In genomic region chr5:180803181-180804128, GRCh38 we compare ENCODE assay signal across 8 cellular contexts. TPM values are rescaled to one million over a fixed set of nuclear protein-coding genes. Genes with fewer than 3 reads are reported as not detected.
DNase-seq lines count a peak whose midpoint lies in the region; ATAC-seq lines count a peak whose summit lies in the region.

No MANE protein-coding gene starts in this region.

- peaks cover 79 to 84% (median 81%) of the 10 kb centered on the region in 3 donors for H3K4me1 Mint-ChIP-seq in CD8-positive, alpha-beta memory T cell

- H3K36me3 ChIP-seq in CD8-positive, alpha-beta memory T cell (ENCODE audit: insufficient read depth, low read length): peaks cover 16% of the 10 kb centered on the region
- H3K36me3 ChIP-seq in ectodermal cell (ENCODE audit: control insufficient read depth, insufficient read depth, low read length): no peaks in the 10 kb centered on the region

- POLR2A ChIA-PET in CD8-positive, alpha-beta memory T cell (lab: Charles Lee): interaction anchor here (1.1 to 6.0 kb wide), 5 partner anchors 9 to 458 kb away, joined by 3 to 62 read pairs (median 33); partner anchors contain the start of gene ZFP62

- H3K9me3 Mint-ChIP-seq in CD8-positive, alpha-beta memory T cell: no peaks in the 10 kb centered on the region

- H3K27ac ChIP-seq in CD8-positive, alpha-beta memory T cell (ENCODE audit: low read depth, low read length): peak overlapping the region; percentile 86
- peak overlapping the region; percentile 67 for H3K27ac ChIP-seq in ectodermal cell (ENCODE audit: insufficient read depth, low read depth, low read length, poor library complexity, severe bottlenecking)

- 56 to 57% methylated on average over 41 of the region's 41 CpGs for WGBS in ectodermal cell, 2 experiments

- ATAC-seq in GM21423 (IDR thresholded peaks at IDR 0.05; ENCODE audit: unreplicated experiment): peak; percentile 63

- H3K36me3 Mint-ChIP-seq in CD8-positive, alpha-beta memory T cell: peaks cover 0 to 64% (median 10%) of the 10 kb centered on the region in 3 donors

- H3K27ac Mint-ChIP-seq in CD8-positive, alpha-beta memory T cell: peak overlapping the region; percentile 84 to 97 (median 95)

- H3K4me3 ChIP-seq in CD8-positive, alpha-beta memory T cell (ENCODE audit: low read length): peak overlapping the region; percentile 88
- H3K4me3 ChIP-seq in ectodermal cell (ENCODE audit: insufficient read depth, low read depth, low read length) (peak overlapping the region; percentile 84), mononuclear cell (ENCODE audit: low read length) (peak overlapping the region; percentile 57)

- DNase-seq in CD8-positive, alpha-beta memory T cell: peak; percentile 71 to 93 (median 86)
- DNase-seq in KBM-7 (peak; percentile 97), DMS 273 (lab: John Stamatoyannopoulos, UW; ENCODE audit: unreplicated experiment) (no peak)
- peak; percentile 60 to 81 for DNase-seq in activated CD4-positive, alpha-beta T cell treated with anti-CD3 and anti-CD28 coated beads, Interleukin-2, amount 50 U/mL, for 24 hours (ENCODE audit: low read depth in 1 of 2, low spot score in 1 of 2)
- DNase-seq in stimulated activated CD8-positive, alpha-beta memory T cell treated with anti-CD3 and anti-CD28 coated beads, Interleukin-7, amount 100 ng/mL, for 1 hour (ENCODE audit: low read depth in 2 of 2): peak; percentile 69 to 70

- H3K4me3 Mint-ChIP-seq in CD8-positive, alpha-beta memory T cell: peak overlapping the region; percentile 89 to 100 (median 96)

- CTCF ChIA-PET in CD8-positive, alpha-beta memory T cell (lab: Charles Lee): interaction anchor here (0.7 to 2.7 kb wide), 11 partner anchors 9 to 65 kb away, joined by 3 to 16 read pairs (median 4); partner anchors contain the start of gene ZFP62

- peaks cover 84% of the 10 kb centered on the region for H3K4me1 ChIP-seq in CD8-positive, alpha-beta memory T cell (ENCODE audit: insufficient read depth, low read length)
- peaks cover 22% of the 10 kb centered on the region for H3K4me1 ChIP-seq in ectodermal cell (ENCODE audit: control insufficient read depth, insufficient read depth, low read length)
- H3K4me1 ChIP-seq in mononuclear cell (ENCODE audit: insufficient read depth, low read length): peaks cover 83% of the 10 kb centered on the region

- in situ Hi-C loops in KBM-7 (cut with MboI; ENCODE audit: low pct_unique_long_range_greater_than_20kb, low sequenced_read_pairs): no loop called here

- no peaks in the 10 kb centered on the region for H3K9me3 ChIP-seq in CD8-positive, alpha-beta memory T cell (ENCODE audit: low read length)
- H3K9me3 ChIP-seq in ectodermal cell (ENCODE audit: control insufficient read depth, low read length): no peaks in the 10 kb centered on the region
- H3K9me3 ChIP-seq in mononuclear cell (ENCODE audit: low read depth, low read length): no peaks in the 10 kb centered on the region

- peaks cover 0 to 2% of the 10 kb centered on the region in 2 donors for H3K27me3 Mint-ChIP-seq in CD8-positive, alpha-beta memory T cell

- no peaks in the 10 kb centered on the region for H3K27me3 ChIP-seq in CD8-positive, alpha-beta memory T cell (ENCODE audit: insufficient read depth, low read length, poor library complexity, severe bottlenecking)
- H3K27me3 ChIP-seq in ectodermal cell (ENCODE audit: control insufficient read depth, insufficient read depth, low read length, poor library complexity, severe bottlenecking): no peaks in the 10 kb centered on the region
- H3K27me3 ChIP-seq in mononuclear cell (ENCODE audit: insufficient read depth, low read length): no peaks in the 10 kb centered on the region

RNA-seq across cellular contexts. Expression of gene MGAT1, which starts 0.8 kb away (rescaled TPM):
- total RNA-seq in CD8-positive, alpha-beta memory T cell: 100 to 1,000 TPM; 125 to 132 TPM
- 157 TPM for polyA plus RNA-seq in CD8-positive, alpha-beta memory T cell
- 80.0 TPM for polyA plus RNA-seq in ectodermal cell (2013, experiment 1 of 4)
- polyA plus RNA-seq in ectodermal cell (2013, experiment 2 of 4): 82.0 TPM
- 50.9 TPM for polyA plus RNA-seq in ectodermal cell (2013, experiment 3 of 4)
- 56.3 TPM for polyA plus RNA-seq in ectodermal cell (2013, experiment 4 of 4)
- total RNA-seq in mononuclear cell: 119 TPM

RNA-seq across cellular contexts. Expression of gene ZFP62, which starts 57.6 kb away (rescaled TPM):
- 10 to 100 TPM; 27.6 to 34.1 TPM for total RNA-seq in CD8-positive, alpha-beta memory T cell
- polyA plus RNA-seq in CD8-positive, alpha-beta memory T cell: 20.1 TPM
- polyA plus RNA-seq in ectodermal cell (2013, experiment 1 of 4): 49.8 TPM
- polyA plus RNA-seq in ectodermal cell (2013, experiment 2 of 4): 49.1 TPM
- 41.8 TPM for polyA plus RNA-seq in ectodermal cell (2013, experiment 3 of 4)
- polyA plus RNA-seq in ectodermal cell (2013, experiment 4 of 4): 55.1 TPM
- 9.4 TPM for total RNA-seq in mononuclear cell
